12 cellular contexts compared by ENCODE assay signal in genomic region chr17:74360993-74361612, GRCh38. TPM values are rescaled to one million over a fixed set of nuclear protein-coding genes. Genes with fewer than 3 reads are reported as not detected.
A peak's percentile ranks its signal among the peaks of the same experiment; 100 is the strongest.
DNase-seq lines count a peak whose midpoint lies in the region; ATAC-seq and TF ChIP-seq lines count a peak whose summit lies in the region.
"Had no signal": no experiment of that assay in that cellular context is flagged by ENCODE, and none has a peak within 500 bp of the region (broad histone marks: within the 10 kb centered on the region; RNA-seq: fewer than 3 reads in every experiment).

No MANE protein-coding gene starts in this region.

- H3K4me1 ChIP-seq in aorta (ENCODE audit: control insufficient read depth in 1 of 2, insufficient read depth in 2 of 2, low read length in 2 of 2) (no peaks in the 10 kb centered on the region), SK-N-SH (ENCODE audit: control insufficient read depth in 1 of 2, insufficient read depth in 2 of 2, low read depth in 1 of 2, low read length in 1 of 2) (no peaks in the 10 kb centered on the region; a peak in 1 of 4 replicates)

- TF ChIP-seq EP300 in SK-N-SH (IDR thresholded peaks at IDR 0.05; ENCODE audit: borderline replicate concordance in 1 of 2, low read depth in 1 of 2, low read length in 1 of 2) = no peak

- H4K20me1 ChIP-seq in SK-N-SH (ENCODE audit: insufficient read depth) = no peaks in the 10 kb centered on the region

- H3K9me3 ChIP-seq in aorta (ENCODE audit: control insufficient read depth, low read length) (no peaks in the 10 kb centered on the region), SK-N-SH (no peaks in the 10 kb centered on the region)
- H3K9me3 ChIP-seq: uterus had no signal

- H3K36me3 ChIP-seq in aorta (ENCODE audit: control insufficient read depth in 1 of 2, insufficient read depth in 2 of 2, low read length in 1 of 2) (no peaks in the 10 kb centered on the region), SK-N-SH (replicated peaks in 1 of 2; ENCODE audit: control insufficient read depth in 1 of 2, insufficient read depth in 2 of 2, low read length in 1 of 2) (no peaks in the 10 kb centered on the region)
- H3K36me3 ChIP-seq: uterus had no signal

- H3K4me2 ChIP-seq in SK-N-SH = no peak overlapping the region

- H3K27ac ChIP-seq in dorsolateral prefrontal cortex (peak overlapping the region in 47 of 59 donors; percentile 6 to 85 (median 59)), aorta (ENCODE audit: low read depth in 1 of 2, low read length in 2 of 2) (no peak overlapping the region), SK-N-SH (ENCODE audit: low read depth in 2 of 2, low read length in 1 of 2) (no peak overlapping the region)
- H3K27ac ChIP-seq: uterus had no signal

- intact Hi-C loops in dorsolateral prefrontal cortex (cut with DNase I) = loop anchor here (1.0 to 2.0 kb wide), 3 partner anchors 56 to 148 kb away; partner anchors contain the start of gene TTYH2 (in 1 of the 2)
- intact Hi-C loops in sciatic nerve (cut with DNase I) = loop anchor here (10.0 kb wide), 1 partner anchor 156 kb away; the partner anchor contains the start of gene RPL38
- intact Hi-C loops in aorta (cut with DNase I) = loop anchor here in 1 of 2 donors (10.0 kb wide), 1 partner anchor 156 kb away; the partner anchor contains the start of gene RPL38

- no peak overlapping the region for H2AFZ ChIP-seq in SK-N-SH (ENCODE audit: low read depth)

- no peaks in the 10 kb centered on the region for H3K79me2 ChIP-seq in SK-N-SH (ENCODE audit: insufficient read depth)

- ATAC-seq in sciatic nerve (peak; percentile 26), aorta (ENCODE audit: low FRiP score) (no peak)

- peaks cover 0 to 30% (median 7%) of the 10 kb centered on the region in 45 donors for H3K27me3 ChIP-seq in dorsolateral prefrontal cortex
- no peaks in the 10 kb centered on the region for H3K27me3 ChIP-seq in aorta (ENCODE audit: control insufficient read depth in 1 of 2, insufficient read depth in 2 of 2, low read length in 1 of 2)
- H3K27me3 ChIP-seq in SK-N-SH (ENCODE audit: insufficient read depth) = no peaks in the 10 kb centered on the region

- DNase-seq in NCI-H187 (lab: John Stamatoyannopoulos, UW) (peak; percentile 66 to 81), NCI-H187 treated with DMSO at 0.1 percent for 48 hours (lab: John Stamatoyannopoulos, UW) (no peak), NCI-H524 (lab: John Stamatoyannopoulos, UW) (peak; percentile 99 to 100), dorsolateral prefrontal cortex (peak in 2 of 10 donors; percentile 45 to 54), sciatic nerve (ENCODE audit: low spot score) (no peak), AG08395 (ENCODE audit: low spot score) (no peak), aorta (no peak), SK-N-SH (no peak)

- WGBS in aorta, 2 donors = 59 to 61% methylated on average over 17 of the region's 17 CpGs
- WGBS in SK-N-SH (ENCODE audit: low lambda C conversion rate) = 59% methylated on average over 16 of the region's 17 CpGs

- POLR2A ChIA-PET in SK-N-SH (lab: Yijun Ruan, JAX) = interaction anchor here (1.3 kb wide), 1 partner anchor 9 kb away, joined by 3 read pairs; no protein-coding TSS in a partner anchor

- H3F3A ChIP-seq in SK-N-SH (replicated peaks; ENCODE audit: insufficient read depth) = no peaks in the 10 kb centered on the region

- H3K9me2 ChIP-seq in SK-N-SH = no peaks in the 10 kb centered on the region

- no peak for TF ChIP-seq RAD21 in SK-N-SH (IDR thresholded peaks at IDR 0.05; ENCODE audit: low read length)

- CTCF ChIA-PET in SK-N-SH (lab: Yijun Ruan, JAX) = interaction anchor here (0.6 to 13.1 kb wide), 20 partner anchors 8 to 161 kb away, joined by 3 to 194 read pairs (median 4); partner anchors contain the start of gene GPR142

- TF ChIP-seq CTCF in dorsolateral prefrontal cortex (IDR thresholded peaks at IDR 0.05 in 54 of 56, conservative IDR thresholded peaks at IDR 0.05 in 2 of 56; ENCODE audit: low read depth in 1 of 56, partially characterized antibody in 56 of 56) = peak in 1 of 56 donors; percentile 10
- no peak for TF ChIP-seq CTCF in SK-N-SH (IDR thresholded peaks at IDR 0.05)

- H3K9ac ChIP-seq in SK-N-SH = no peak overlapping the region

- H3K4me3 ChIP-seq in dorsolateral prefrontal cortex (peak overlapping the region in 25 of 59 donors; percentile 2 to 46 (median 14)), aorta (ENCODE audit: low read length in 2 of 2) (no peak overlapping the region), SK-N-SH (ENCODE audit: low read depth in 2 of 2, low read length in 1 of 2) (peak overlapping the region in 1 of 2 experiments; percentile 49; a peak in 1 of 4 replicates)
- H3K4me3 ChIP-seq: uterus had no signal

TF ChIP-seq in SK-N-SH, 30 proteins besides CTCF, POLR2A, EP300 and RAD21:
- TF ChIP-seq PBX3 (IDR thresholded peaks at IDR 0.05) (no peak), GABPA (IDR thresholded peaks at IDR 0.05; ENCODE audit: low read depth) (no peak), MXI1 (IDR thresholded peaks at IDR 0.05; ENCODE audit: low read depth, low read length) (no peak), SIN3A (IDR thresholded peaks at IDR 0.05; ENCODE audit: borderline replicate concordance, low read depth, low read length) (no peak), GATA2 (CRISPR knock-in tag; IDR thresholded peaks at IDR 0.05) (no peak)

RNA-seq across cellular contexts. Expression of gene BTBD17, which starts 0.6 kb away (rescaled TPM):
- total RNA-seq in dorsolateral prefrontal cortex (1 to 10 TPM in 98 of 120 experiments, under 1 TPM in 22; 0.28 to 6.4 (median 1.6) TPM), sciatic nerve (not detected), aorta (not detected)
- polyA plus RNA-seq in aorta (not detected), SK-N-SH (2012; rRNA removed) (not detected in 2 replicates)
- not detected in 2 replicates for polyA plus RNA-seq in SK-N-SH (2012; cell fraction: cytosol; rRNA removed)
- polyA plus RNA-seq in SK-N-SH (2012; cell fraction: nucleus; rRNA removed) = not detected in 2 replicates
- total RNA-seq: mammary epithelial cell, OCI-LY7, posterior vena cava had no signal
- polyA plus RNA-seq: mammary epithelial cell had no signal

RNA-seq across cellular contexts. Expression of gene GPR142, which starts 6.2 kb away (rescaled TPM):
- total RNA-seq in dorsolateral prefrontal cortex (1 to 10 TPM in 8 of 120 experiments, under 1 TPM in 41, not detected in 71; 0.29 to 1.5 (median 0.63) TPM), sciatic nerve (1.1 TPM), aorta (1 to 10 TPM in 1 of 2 donors, not detected in 1; 2.1 TPM)
- polyA plus RNA-seq in aorta (not detected), SK-N-SH (2012; rRNA removed) (not detected in 2 replicates)
- polyA plus RNA-seq in SK-N-SH (2012; cell fraction: cytosol; rRNA removed) = not detected in 2 replicates
- polyA plus RNA-seq in SK-N-SH (2012; cell fraction: nucleus; rRNA removed) = not detected in 2 replicates
- total RNA-seq: mammary epithelial cell, OCI-LY7 had no signal
- polyA plus RNA-seq: mammary epithelial cell had no signal

RNA-seq across cellular contexts. Expression of gene KIF19, which starts 35.1 kb away (rescaled TPM):
- 10 to 100 TPM in 90 of 120 experiments, 1 to 10 TPM in 30; 1.0 to 84.8 (median 17.6) TPM for total RNA-seq in dorsolateral prefrontal cortex
- 55.2 TPM for total RNA-seq in sciatic nerve
- 1 to 10 TPM; 4.4 to 5.1 TPM for total RNA-seq in aorta
- not detected for polyA plus RNA-seq in aorta
- not detected in 2 replicates for polyA plus RNA-seq in SK-N-SH (2012; rRNA removed)
- polyA plus RNA-seq in SK-N-SH (2012; cell fraction: cytosol; rRNA removed) = not detected in 2 replicates
- polyA plus RNA-seq in SK-N-SH (2012; cell fraction: nucleus; rRNA removed) = not detected in 2 replicates
- total RNA-seq: mammary epithelial cell, OCI-LY7 had no signal
- polyA plus RNA-seq: mammary epithelial cell had no signal

Comparison
In these comparisons a context has a peak if more than half of its experiments do, and no peak if none do; other contexts are left out.
1. DNase-seq: peak in NCI-H187 (2 of 2) and NCI-H524 (2 of 2); none in NCI-H187 treated with DMSO at 0.1 percent for 48 hours (single experiment), sciatic nerve (single experiment), AG08395 (single experiment), aorta (0 of 2) and SK-N-SH (single experiment).
2. H3K27ac ChIP-seq: peak in dorsolateral prefrontal cortex (47 of 59); none in aorta (0 of 2) and SK-N-SH (0 of 2).